21 cellular contexts compared by ENCODE assay signal in the genomic region with DNA sequence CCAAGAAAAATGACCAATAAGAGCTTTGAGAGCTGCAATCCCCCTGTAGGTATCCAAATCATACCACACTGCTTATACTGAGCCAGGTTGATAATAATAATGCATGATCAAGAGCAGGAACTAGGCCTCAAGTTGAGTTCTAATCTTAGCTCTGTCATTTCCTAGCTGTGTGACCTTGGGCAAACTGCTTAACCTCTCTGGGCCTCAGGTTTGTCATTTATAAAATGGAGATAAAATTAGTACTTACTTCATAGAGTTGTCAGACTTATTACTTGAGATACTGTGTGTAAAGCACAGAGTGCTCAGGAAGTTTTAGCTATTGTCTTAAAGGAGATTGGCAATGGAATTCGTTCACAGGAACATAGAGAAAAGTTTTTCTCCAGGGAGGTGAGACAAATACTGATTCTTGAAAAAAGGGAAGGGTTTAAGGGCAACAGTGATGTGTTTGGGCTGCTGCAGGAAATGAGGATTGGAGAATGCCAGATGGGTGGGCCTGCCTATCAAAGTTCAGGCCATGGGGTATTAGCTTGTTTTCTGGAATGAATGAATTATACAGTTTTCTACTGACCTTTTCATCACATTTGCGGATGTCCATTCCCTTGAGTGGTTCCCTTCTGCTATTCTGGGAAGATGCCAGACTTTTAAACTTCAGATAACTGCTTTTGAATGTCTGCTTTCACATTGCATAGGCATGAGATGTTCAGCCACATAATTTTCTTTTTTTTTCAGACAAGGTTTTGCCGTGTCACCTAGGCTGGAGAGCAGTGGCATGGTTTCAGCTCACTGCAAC. TPM values are rescaled to one million over a fixed set of nuclear protein-coding genes. Genes with fewer than 3 reads are reported as not detected.
DNase-seq lines count a peak whose midpoint lies in the region; ATAC-seq and TF ChIP-seq lines count a peak whose summit lies in the region.
"Had no signal": no experiment of that assay in that cellular context is flagged by ENCODE, and none has a peak within 500 bp of the region (broad histone marks: within the 10 kb centered on the region; RNA-seq: fewer than 3 reads in every experiment).

No MANE protein-coding gene starts in this region.

- H3K9me3 Mint-ChIP-seq in Caco-2 (ENCODE audit: unreplicated experiment), result no peaks in the 10 kb centered on the region
- H3K9me3 Mint-ChIP-seq: activated CD4-positive, alpha-beta memory T cell treated with anti-CD3 and anti-CD28 coated beads for 36 hours; CD8-positive, alpha-beta T cell; T-cell had no signal

- H3K9ac ChIP-seq in BLaER1 treated with 17β-estradiol and CSF1 and Interleukin-3, amounts not matched to agents 10 nM and 100 nM, result peak overlapping the region in 5 of 11 experiments; percentile 14 to 63 (median 36); a peak in 8 of 22 replicates
- H3K9ac ChIP-seq in fibroblast of lung (ENCODE audit: insufficient read depth, low read length), result no peak overlapping the region

- intact Hi-C loops in Caco-2 (cut with micrococcal nuclease; ENCODE audit: unreplicated experiment), result no loop called here

- H3K9me3 ChIP-seq in BLaER1 treated with 17β-estradiol and CSF1 and Interleukin-3, amounts not matched to agents 10 nM and 100 nM (replicated peaks in 1 of 11), result peaks cover 0 to 9% (median 0%) of the 10 kb centered on the region in 11 experiments; a peak in 2 of 22 replicates
- H3K9me3 ChIP-seq in fibroblast of lung (ENCODE audit: control insufficient read depth, insufficient read depth, low read depth, low read length) (no peaks in the 10 kb centered on the region), Caco-2 (no peaks in the 10 kb centered on the region)
- H3K9me3 ChIP-seq: thoracic aorta had no signal

- BruUV-seq in Caco-2 (replicated peaks; lab: Mats Ljungman, UMichigan), result no TSS peak

- TF ChIP-seq CTCF in fibroblast of lung (conservative IDR thresholded peaks at IDR 0.05 in 1 of 2, IDR thresholded peaks at IDR 0.05 in 1 of 2; ENCODE audit: low read depth in 1 of 2, low read length in 2 of 2) (no peak), foreskin keratinocyte (conservative IDR thresholded peaks at IDR 0.05) (no peak), Caco-2 (IDR thresholded peaks at IDR 0.05; ENCODE audit: insufficient read depth in 1 of 2, low read depth in 1 of 2, low read length in 1 of 2, severe bottlenecking in 1 of 2, unreplicated experiment in 1 of 2) (no peak)

- no peak overlapping the region for H3K4me3 Mint-ChIP-seq in Caco-2 (ENCODE audit: unreplicated experiment)
- H3K4me3 Mint-ChIP-seq: activated CD4-positive, alpha-beta memory T cell treated with anti-CD3 and anti-CD28 coated beads for 36 hours; CD8-positive, alpha-beta T cell; T-cell had no signal

- no peak for ATAC-seq in HG03342 (IDR thresholded peaks at IDR 0.05; ENCODE audit: unreplicated experiment)
- no peak for ATAC-seq in foreskin keratinocyte
- ATAC-seq: CD8-positive, alpha-beta T cell; left lobe of liver; T-cell had no signal

- in situ Hi-C loops in SK-MEL-5 (cut with HindIII; ENCODE audit: low pct_unique_long_range_greater_than_20kb, low sequenced_read_pairs), result no loop called here

- no peaks in the 10 kb centered on the region for H3K27me3 ChIP-seq in BLaER1 treated with 17β-estradiol and CSF1 and Interleukin-3, amounts not matched to agents 10 nM and 100 nM
- H3K27me3 ChIP-seq in fibroblast of lung (ENCODE audit: control insufficient read depth, insufficient read depth, low read length) (no peaks in the 10 kb centered on the region), foreskin keratinocyte (no peaks in the 10 kb centered on the region), Caco-2 (replicated peaks; ENCODE audit: control insufficient read depth, insufficient read depth, low read length) (no peaks in the 10 kb centered on the region)

- H3K27ac Mint-ChIP-seq in Caco-2 (ENCODE audit: unreplicated experiment), result no peak overlapping the region
- H3K27ac Mint-ChIP-seq: activated CD4-positive, alpha-beta memory T cell treated with anti-CD3 and anti-CD28 coated beads for 36 hours; CD8-positive, alpha-beta T cell; T-cell had no signal

- no peaks in the 10 kb centered on the region for H4K20me1 ChIP-seq in BLaER1 treated with 17β-estradiol and CSF1 and Interleukin-3, amounts not matched to agents 10 nM and 100 nM
- H4K20me1 ChIP-seq in fibroblast of lung (ENCODE audit: control insufficient read depth, extremely low read depth, insufficient read depth, low read length), result no peaks in the 10 kb centered on the region

- H3K27me3 Mint-ChIP-seq in Caco-2 (ENCODE audit: insufficient read depth, unreplicated experiment), result no peaks in the 10 kb centered on the region
- H3K27me3 Mint-ChIP-seq: activated CD4-positive, alpha-beta memory T cell treated with anti-CD3 and anti-CD28 coated beads for 36 hours had no signal

- CTCF ChIA-PET in Caco-2 (lab: Charles Lee), result interaction anchor here (1.0 kb wide), 1 partner anchor 11 kb away, joined by 4 read pairs; no protein-coding TSS in a partner anchor

- DNase-seq in SK-MEL-5 (ENCODE audit: low read depth, low spot score), result peak; percentile 74
- DNase-seq in fibroblast of lung (ENCODE audit: low read depth in 2 of 2), result peak; percentile 21 to 81
- DNase-seq in kidney tubule cell (ENCODE audit: low spot score), result peak; percentile 33
- no peak for DNase-seq in foreskin keratinocyte
- DNase-seq in Caco-2, result no peak
- no peak for DNase-seq in NCI-H526 treated with DMSO at 0.1 percent for 48 hours (lab: John Stamatoyannopoulos, UW)
- DNase-seq: activated CD4-positive, alpha-beta memory T cell treated with anti-CD3 and anti-CD28 coated beads for 36 hours; activated naive CD4-positive, alpha-beta T cell treated with Interleukin-2 at 50 U/mL for 16 hours; CD8-positive, alpha-beta T cell; DMS79; MV-4-11; NCI-H1930; stimulated activated CD4-positive, alpha-beta T cell treated with anti-CD3 and anti-CD28 coated beads, Interleukin-15, amount 100 ng/mL, for 24 hours; T-cell had no signal

- H3K4me1 ChIP-seq in BLaER1 treated with 17β-estradiol and CSF1 and Interleukin-3, amounts not matched to agents 10 nM and 100 nM, result peaks cover 27 to 67% (median 59%) of the 10 kb centered on the region in 10 experiments
- H3K4me1 ChIP-seq in fibroblast of lung (ENCODE audit: control insufficient read depth, extremely low read depth, insufficient read depth, low read length) (no peaks in the 10 kb centered on the region), foreskin keratinocyte (no peaks in the 10 kb centered on the region), Caco-2 (peaks cover 17% of the 10 kb centered on the region)

- H3K36me3 Mint-ChIP-seq in Caco-2 (ENCODE audit: insufficient read depth, unreplicated experiment), result peaks cover 6% of the 10 kb centered on the region

- peaks cover 0 to 27% (median 12%) of the 10 kb centered on the region in 11 experiments; a peak in 17 of 22 replicates for H3K36me3 ChIP-seq in BLaER1 treated with 17β-estradiol and CSF1 and Interleukin-3, amounts not matched to agents 10 nM and 100 nM
- peaks cover 3% of the 10 kb centered on the region for H3K36me3 ChIP-seq in fibroblast of lung (ENCODE audit: control insufficient read depth, insufficient read depth, low read length)
- H3K36me3 ChIP-seq in Caco-2 (ENCODE audit: control insufficient read depth, insufficient read depth, low read length), result no peaks in the 10 kb centered on the region

- peaks cover 7% of the 10 kb centered on the region for H3K4me1 Mint-ChIP-seq in Caco-2 (ENCODE audit: low read depth, unreplicated experiment)

- H3K27ac ChIP-seq in BLaER1 treated with 17β-estradiol and CSF1 and Interleukin-3, amounts not matched to agents 10 nM and 100 nM, result peak overlapping the region in 9 of 11 experiments; percentile 8 to 96 (median 90); a peak in 17 of 22 replicates
- H3K27ac ChIP-seq in fibroblast of lung (ENCODE audit: insufficient read depth, low read length), result no peak overlapping the region
- H3K27ac ChIP-seq in foreskin keratinocyte, result no peak overlapping the region
- H3K27ac ChIP-seq: coronary artery, RWPE1, thoracic aorta, VCaP had no signal

- H3K4me2 ChIP-seq in BLaER1 treated with 17β-estradiol and CSF1 and Interleukin-3, amounts not matched to agents 10 nM and 100 nM, result peak overlapping the region in 9 of 11 experiments; percentile 8 to 85 (median 66); a peak in 15 of 22 replicates
- no peak overlapping the region for H3K4me2 ChIP-seq in fibroblast of lung (ENCODE audit: extremely low read depth, insufficient read depth, low read length)

- POLR2A ChIA-PET in Caco-2 (lab: Charles Lee), result no interaction called here

- H3K4me3 ChIP-seq in BLaER1 treated with 17β-estradiol and CSF1 and Interleukin-3, amounts not matched to agents 10 nM and 100 nM, result no peak overlapping the region
- H3K4me3 ChIP-seq in fibroblast of lung (replicated peaks in 1 of 4; ENCODE audit: control extremely low read depth in 1 of 4, insufficient read depth in 1 of 4, low read depth in 3 of 4, low read length in 4 of 4), result no peak overlapping the region
- H3K4me3 ChIP-seq in Caco-2 (ENCODE audit: low read depth, low read length), result no peak overlapping the region
- H3K4me3 ChIP-seq: coronary artery, thoracic aorta had no signal

- H3K79me2 ChIP-seq in fibroblast of lung (ENCODE audit: control insufficient read depth, insufficient read depth, low read length), result no peaks in the 10 kb centered on the region

- no peak overlapping the region for H2AFZ ChIP-seq in fibroblast of lung (ENCODE audit: low read length)

RNA-seq across cellular contexts. Expression of a gene that starts 10.2 kb away (rescaled TPM):
- total RNA-seq in SK-MEL-5 (2014; rRNA removed; shearing (Covaris generic)), result 303 and 324 TPM in 2 replicates
- polyA plus RNA-seq in SK-MEL-5 (2015; cell fraction: cytosol; rRNA removed), result 129 and 198 TPM in 2 replicates
- 37.2 and 49.4 TPM in 2 replicates for polyA plus RNA-seq in SK-MEL-5 (2015; cell fraction: nucleus; rRNA removed)
- total RNA-seq in fibroblast of lung (293 and 377 TPM in 2 replicates), foreskin keratinocyte (136 and 157 TPM in 2 replicates), Caco-2 (2022) (205 and 216 TPM in 2 replicates)
- polyA plus RNA-seq in fibroblast of lung (595 and 635 TPM in 2 replicates), foreskin keratinocyte (279 and 299 TPM in 2 replicates)
- 409 and 483 TPM in 2 replicates for polyA plus RNA-seq in fibroblast of lung (2012)
- 366 and 457 TPM in 2 replicates for polyA minus RNA-seq in fibroblast of lung (ENCODE audit: low replicate concordance)

RNA-seq across cellular contexts. Expression of a gene that starts 14.1 kb away (rescaled TPM):
- 97.8 and 107 TPM in 2 replicates for total RNA-seq in SK-MEL-5 (2014; rRNA removed; shearing (Covaris generic))
- 58.1 and 73.8 TPM in 2 replicates for polyA plus RNA-seq in SK-MEL-5 (2015; cell fraction: cytosol; rRNA removed)
- 9.6 and 31.7 TPM in 2 replicates for polyA plus RNA-seq in SK-MEL-5 (2015; cell fraction: nucleus; rRNA removed)
- total RNA-seq in fibroblast of lung (47.1 and 50.1 TPM in 2 replicates), foreskin keratinocyte (71.0 and 80.3 TPM in 2 replicates), Caco-2 (2022) (42.1 and 43.8 TPM in 2 replicates)
- polyA plus RNA-seq in fibroblast of lung (98.1 and 144 TPM in 2 replicates), foreskin keratinocyte (101 and 110 TPM in 2 replicates)
- polyA plus RNA-seq in fibroblast of lung (2012), result 90.2 and 135 TPM in 2 replicates
- 11.2 and 12.2 TPM in 2 replicates for polyA minus RNA-seq in fibroblast of lung (ENCODE audit: low replicate concordance)

Comparison
In these comparisons a context has a peak if more than half of its experiments do, and no peak if none do; other contexts are left out.
1. H3K27ac ChIP-seq: peak in BLaER1 treated with 17β-estradiol and CSF1 and Interleukin-3, amounts not matched to agents 10 nM and 100 nM (9 of 11); none in fibroblast of lung (single experiment) and foreskin keratinocyte (single experiment).
2. DNase-seq: peak in SK-MEL-5 (single experiment), fibroblast of lung (2 of 2) and kidney tubule cell (single experiment); none in foreskin keratinocyte (0 of 2), Caco-2 (0 of 2) and NCI-H526 treated with DMSO at 0.1 percent for 48 hours (single experiment).